ENCODE assay signal across 38 cellular contexts in the genomic region with DNA sequence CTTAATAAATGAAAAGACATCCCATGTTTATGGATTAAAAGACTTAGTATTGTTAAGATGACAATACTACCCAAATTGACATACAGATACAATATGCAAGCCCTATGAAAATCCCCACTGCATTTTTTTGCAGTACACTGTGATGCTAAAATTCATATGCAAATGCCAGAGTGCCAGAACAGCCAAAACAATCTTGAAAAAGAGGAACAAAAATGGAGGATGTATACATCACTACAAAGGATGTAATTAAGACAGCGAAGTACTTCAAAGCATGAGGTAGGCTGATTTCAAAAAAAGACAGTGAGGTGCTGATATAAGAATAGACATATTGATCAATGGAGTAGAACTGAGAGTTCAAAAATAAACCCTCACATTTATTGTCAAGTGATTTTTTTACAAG. TPM values are rescaled to one million over a fixed set of nuclear protein-coding genes. Genes with fewer than 3 reads are reported as not detected.
"Had no signal": no experiment of that assay in that cellular context is flagged by ENCODE, and none has a peak within 500 bp of the region (broad histone marks: within the 10 kb centered on the region; RNA-seq: fewer than 3 reads in every experiment).

No MANE protein-coding gene starts in this region.

- H3K4me1 ChIP-seq: ascending aorta, body of pancreas, breast epithelium had no signal

- H3K4me1 Mint-ChIP-seq: activated CD4-positive, alpha-beta T cell treated with anti-CD3 and anti-CD28 coated beads, Interleukin-2, amount 10 ng/mL, durations not matched to agents 24 days and 14 days; activated naive CD8-positive, alpha-beta T cell treated with anti-CD3 and anti-CD28 coated beads for 36 hours; activated T-helper 17 cell treated with anti-CD3 and anti-CD28 coated beads, Interleukin-2, amount 50 U/mL, for 72 hours had no signal

- H3K27ac Mint-ChIP-seq: activated B cell treated with CpG ODN at 0.5 μM for 24 hours; activated CD4-positive, alpha-beta memory T cell treated with anti-CD3 and anti-CD28 coated beads for 36 hours; activated CD4-positive, alpha-beta T cell treated with anti-CD3 and anti-CD28 coated beads, Interleukin-2, amount 10 ng/mL, durations not matched to agents 24 days and 14 days; activated CD8-positive, alpha-beta T cell treated with anti-CD3 and anti-CD28 coated beads for 36 hours; activated naive CD4-positive, alpha-beta T cell treated with anti-CD3 and anti-CD28 coated beads for 36 hours; activated naive CD4-positive, alpha-beta T cell treated with anti-CD3 and anti-CD28 coated beads, Interleukin-2, amount 50 U/mL, for 72 hours; activated naive CD8-positive, alpha-beta T cell treated with anti-CD3 and anti-CD28 coated beads for 36 hours; activated T-cell treated with anti-CD3 and anti-CD28 coated beads, Interleukin-2, amount 50 U/mL, for 72 hours; activated T-helper 1 cell treated with anti-CD3 and anti-CD28 coated beads, Interleukin-12 subunit alpha, Interleukin-12 subunit beta, Interleukin-2, Interleukin-4 antibody, amounts not matched to agents 30 ng/mL and 10 ng/mL and 1 ng/mL, durations not matched to agents 14 hours and 24 hours and 36 hours; activated T-helper 17 cell treated with anti-CD3 and anti-CD28 coated beads, Interleukin-2, amount 50 U/mL, for 72 hours; T-helper 1 cell treated with Interleukin-12 subunit alpha and Interleukin-12 subunit beta and Interleukin-4 antibody, amounts not matched to agents 30 μg/mL and 1 μg/mL, for 36 hours; T-helper 2 cell treated with Interferon-gamma antibody and Interleukin-4, amounts not matched to agents 5 μg/mL and 100 μg/mL, for 36 hours had no signal

- H3K36me3 ChIP-seq: ascending aorta, brain microvascular endothelial cell, breast epithelium had no signal

- FAIRE-seq: TTC549 had no signal

- H3K27me3 ChIP-seq: ascending aorta, body of pancreas, brain microvascular endothelial cell had no signal

- H3K9me3 Mint-ChIP-seq: activated CD4-positive, alpha-beta T cell treated with anti-CD3 and anti-CD28 coated beads, Interleukin-2, amount 10 ng/mL, durations not matched to agents 24 days and 14 days; activated naive CD8-positive, alpha-beta T cell treated with anti-CD3 and anti-CD28 coated beads for 36 hours; activated T-cell treated with anti-CD3 and anti-CD28 coated beads, Interleukin-2, amount 50 U/mL, for 72 hours had no signal

- H3K4me3 ChIP-seq: ascending aorta, body of pancreas, breast epithelium had no signal

- H3K36me3 Mint-ChIP-seq: activated CD4-positive, alpha-beta memory T cell treated with anti-CD3 and anti-CD28 coated beads for 36 hours; activated naive CD4-positive, alpha-beta T cell treated with anti-CD3 and anti-CD28 coated beads, Interleukin-2, amount 50 U/mL, for 72 hours; activated naive CD8-positive, alpha-beta T cell treated with anti-CD3 and anti-CD28 coated beads for 36 hours had no signal

- H3K4me3 Mint-ChIP-seq: activated B cell treated with CpG ODN at 0.5 μM for 24 hours; activated CD4-positive, alpha-beta memory T cell treated with anti-CD3 and anti-CD28 coated beads for 36 hours; activated CD4-positive, alpha-beta T cell treated with anti-CD3 and anti-CD28 coated beads, Interleukin-2, amount 10 ng/mL, durations not matched to agents 24 days and 14 days; activated CD8-positive, alpha-beta T cell treated with anti-CD3 and anti-CD28 coated beads for 36 hours; activated naive CD4-positive, alpha-beta T cell treated with anti-CD3 and anti-CD28 coated beads for 36 hours; activated naive CD8-positive, alpha-beta T cell treated with anti-CD3 and anti-CD28 coated beads for 36 hours; activated T-cell treated with anti-CD3 and anti-CD28 coated beads, Interleukin-2, amount 50 U/mL, for 4 hours; activated T-cell treated with anti-CD3 and anti-CD28 coated beads, Interleukin-2, amount 50 U/mL, for 72 hours; activated T-helper 1 cell treated with anti-CD3 and anti-CD28 coated beads, Interleukin-12 subunit alpha, Interleukin-12 subunit beta, Interleukin-2, Interleukin-4 antibody, amounts not matched to agents 30 ng/mL and 10 ng/mL and 1 ng/mL, durations not matched to agents 14 hours and 24 hours and 36 hours; activated T-helper 17 cell treated with anti-CD3 and anti-CD28 coated beads, Interleukin-2, amount 50 U/mL, for 72 hours; T-helper 1 cell treated with Interleukin-12 subunit alpha and Interleukin-12 subunit beta and Interleukin-4 antibody, amounts not matched to agents 30 μg/mL and 1 μg/mL, for 36 hours; T-helper 2 cell treated with Interferon-gamma antibody and Interleukin-4, amounts not matched to agents 5 μg/mL and 100 μg/mL, for 36 hours had no signal

- H3K9me3 ChIP-seq: ascending aorta, body of pancreas had no signal

- DNase-seq: activated B cell treated with CpG ODN at 0.5 μM for 24 hours; activated CD4-positive, alpha-beta memory T cell treated with anti-CD3 and anti-CD28 coated beads for 36 hours; activated CD4-positive, alpha-beta T cell treated with anti-CD3 and anti-CD28 coated beads for 4 hours; activated CD4-positive, alpha-beta T cell treated with anti-CD3 and anti-CD28 coated beads, Interleukin-2, amount 10 ng/mL, durations not matched to agents 24 days and 14 days; activated CD4-positive, alpha-beta T cell treated with anti-CD3 and anti-CD28 coated beads, Interleukin-2, amount 50 U/mL, for 1 hour; activated CD4-positive, alpha-beta T cell treated with anti-CD3 and anti-CD28 coated beads, Interleukin-2, amount 50 U/mL, for 4 hours; activated CD4-positive, CD25-positive, alpha-beta regulatory T cell treated with anti-CD3 and anti-CD28 coated beads, Interleukin-2, amount 50 U/mL, for 72 hours; activated CD8-positive, alpha-beta memory T cell treated with anti-CD3 and anti-CD28 coated beads, Interleukin-2, amount 50 U/mL, for 4 hours; activated CD8-positive, alpha-beta T cell treated with anti-CD3 and anti-CD28 coated beads for 36 hours; activated effector memory CD4-positive, alpha-beta T cell treated with anti-CD3 and anti-CD28 coated beads, Interleukin-2, amount 50 U/mL, for 16 hours; activated gamma-delta T cell treated with Interleukin-2 at 50 U/mL for 16 hours; activated naive CD4-positive, alpha-beta T cell; activated naive CD4-positive, alpha-beta T cell treated with anti-CD3 and anti-CD28 coated beads for 36 hours; activated naive CD4-positive, alpha-beta T cell treated with anti-CD3 and anti-CD28 coated beads, Interleukin-2, amount 50 U/mL, for 16 hours; activated naive CD8-positive, alpha-beta T cell treated with anti-CD3 and anti-CD28 coated beads for 36 hours; activated T-cell treated with anti-CD3 and anti-CD28 coated beads for 4 hours; activated T-cell treated with anti-CD3 and anti-CD28 coated beads, Interleukin-2, amount 50 U/mL, for 1 hour; activated T-cell treated with anti-CD3 and anti-CD28 coated beads, Interleukin-2, amount 50 U/mL, for 4 hours; activated T-cell treated with anti-CD3 and anti-CD28 coated beads, Interleukin-2, amount 50 U/mL, for 72 hours; amygdala; anterior cingulate cortex; body of pancreas; brain microvascular endothelial cell; central memory CD4-positive, alpha-beta T cell; T-helper 1 cell; T-helper 2 cell; T-helper 9 cell had no signal

- H3K27me3 Mint-ChIP-seq: activated B cell treated with CpG ODN at 0.5 μM for 24 hours; activated CD4-positive, alpha-beta memory T cell treated with anti-CD3 and anti-CD28 coated beads for 36 hours; activated CD4-positive, alpha-beta T cell treated with anti-CD3 and anti-CD28 coated beads, Interleukin-2, amount 10 ng/mL, durations not matched to agents 24 days and 14 days; activated CD8-positive, alpha-beta T cell treated with anti-CD3 and anti-CD28 coated beads for 36 hours; activated naive CD8-positive, alpha-beta T cell treated with anti-CD3 and anti-CD28 coated beads for 36 hours had no signal

- H3K27ac ChIP-seq: ascending aorta, body of pancreas, brain microvascular endothelial cell, breast epithelium, VCaP had no signal

- ATAC-seq: activated CD8-positive, alpha-beta T cell treated with anti-CD3 and anti-CD28 coated beads for 36 hours; activated naive CD4-positive, alpha-beta T cell treated with anti-CD3 and anti-CD28 coated beads, Interleukin-2, amount 50 U/mL, for 72 hours; activated T-cell treated with anti-CD3 and anti-CD28 coated beads, Interleukin-2, amount 50 U/mL, for 4 hours; activated T-cell treated with anti-CD3 and anti-CD28 coated beads, Interleukin-2, amount 50 U/mL, for 72 hours; activated T-helper 17 cell treated with anti-CD3 and anti-CD28 coated beads, Interleukin-2, amount 50 U/mL, for 72 hours; body of pancreas had no signal

RNA-seq across cellular contexts. Expression of a gene that starts 47.3 kb away (rescaled TPM):
- total RNA-seq: activated B cell treated with CpG ODN at 0.5 μM for 24 hours; activated CD4-positive, alpha-beta memory T cell treated with anti-CD3 and anti-CD28 coated beads for 36 hours; activated CD4-positive, alpha-beta T cell treated with anti-CD3 and anti-CD28 coated beads, Interleukin-2, amount 10 ng/mL, durations not matched to agents 24 days and 14 days; activated CD8-positive, alpha-beta memory T cell treated with anti-CD3 and anti-CD28 coated beads for 36 hours; activated CD8-positive, alpha-beta T cell treated with anti-CD3 and anti-CD28 coated beads for 36 hours; activated naive CD4-positive, alpha-beta T cell treated with anti-CD3 and anti-CD28 coated beads for 36 hours; activated naive CD4-positive, alpha-beta T cell treated with anti-CD3 and anti-CD28 coated beads, Interleukin-2, amount 50 U/mL, for 72 hours; activated naive CD8-positive, alpha-beta T cell treated with anti-CD3 and anti-CD28 coated beads for 36 hours; activated T-cell treated with anti-CD3 and anti-CD28 coated beads, Interleukin-2, amount 50 U/mL, for 4 hours; activated T-cell treated with anti-CD3 and anti-CD28 coated beads, Interleukin-2, amount 50 U/mL, for 72 hours; activated T-helper 1 cell treated with anti-CD3 and anti-CD28 coated beads, Interleukin-12 subunit alpha, Interleukin-12 subunit beta, Interleukin-2, Interleukin-4 antibody, amounts not matched to agents 30 ng/mL and 10 ng/mL and 1 ng/mL, durations not matched to agents 14 hours and 24 hours and 36 hours; activated T-helper 17 cell treated with anti-CD3 and anti-CD28 coated beads, Interleukin-2, amount 50 U/mL, for 72 hours; ascending aorta; body of pancreas had no signal
- polyA plus RNA-seq: adipose tissue had no signal
